Comparison of ENCODE assay signal across 1 cellular context in the genomic region with DNA sequence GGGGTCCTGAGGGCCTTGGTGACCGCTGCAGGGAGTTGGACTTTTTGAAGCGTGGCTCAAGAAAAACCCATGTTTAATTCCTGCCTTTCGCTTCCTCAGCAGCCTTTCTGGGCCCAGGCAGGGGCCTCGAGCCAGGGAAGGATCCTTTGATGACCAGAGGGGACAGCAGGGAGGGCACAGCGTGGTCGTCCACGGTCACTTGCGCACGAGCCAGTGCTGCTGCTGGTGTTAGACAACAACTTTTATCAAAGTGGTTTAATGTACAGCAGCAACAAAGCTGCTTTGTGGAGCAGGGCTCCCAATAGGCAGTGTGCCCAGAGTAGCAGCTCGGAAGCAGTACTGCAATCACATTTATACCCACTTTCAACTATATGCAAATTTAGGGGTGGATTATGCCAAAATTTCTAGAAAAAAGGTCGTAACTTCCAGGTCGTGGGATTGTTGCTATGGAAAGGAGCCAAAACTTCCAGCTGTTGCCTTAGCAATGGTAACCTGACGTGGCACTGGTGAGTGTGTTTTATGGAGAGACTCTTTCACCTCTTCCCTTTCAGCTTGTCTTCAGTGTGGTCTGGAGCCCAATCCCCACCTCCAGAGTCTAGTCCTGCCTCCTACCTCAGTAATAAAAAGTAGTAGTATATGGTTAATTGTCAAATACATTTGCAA.
TF ChIP-seq lines count a peak whose summit lies in the region.

No MANE protein-coding gene starts in this region.

TF ChIP-seq in WTC11, 78 proteins besides CTCF, POLR2A, EP300 and RAD21 (continued from another document):
- TF ChIP-seq, protein P1, sequence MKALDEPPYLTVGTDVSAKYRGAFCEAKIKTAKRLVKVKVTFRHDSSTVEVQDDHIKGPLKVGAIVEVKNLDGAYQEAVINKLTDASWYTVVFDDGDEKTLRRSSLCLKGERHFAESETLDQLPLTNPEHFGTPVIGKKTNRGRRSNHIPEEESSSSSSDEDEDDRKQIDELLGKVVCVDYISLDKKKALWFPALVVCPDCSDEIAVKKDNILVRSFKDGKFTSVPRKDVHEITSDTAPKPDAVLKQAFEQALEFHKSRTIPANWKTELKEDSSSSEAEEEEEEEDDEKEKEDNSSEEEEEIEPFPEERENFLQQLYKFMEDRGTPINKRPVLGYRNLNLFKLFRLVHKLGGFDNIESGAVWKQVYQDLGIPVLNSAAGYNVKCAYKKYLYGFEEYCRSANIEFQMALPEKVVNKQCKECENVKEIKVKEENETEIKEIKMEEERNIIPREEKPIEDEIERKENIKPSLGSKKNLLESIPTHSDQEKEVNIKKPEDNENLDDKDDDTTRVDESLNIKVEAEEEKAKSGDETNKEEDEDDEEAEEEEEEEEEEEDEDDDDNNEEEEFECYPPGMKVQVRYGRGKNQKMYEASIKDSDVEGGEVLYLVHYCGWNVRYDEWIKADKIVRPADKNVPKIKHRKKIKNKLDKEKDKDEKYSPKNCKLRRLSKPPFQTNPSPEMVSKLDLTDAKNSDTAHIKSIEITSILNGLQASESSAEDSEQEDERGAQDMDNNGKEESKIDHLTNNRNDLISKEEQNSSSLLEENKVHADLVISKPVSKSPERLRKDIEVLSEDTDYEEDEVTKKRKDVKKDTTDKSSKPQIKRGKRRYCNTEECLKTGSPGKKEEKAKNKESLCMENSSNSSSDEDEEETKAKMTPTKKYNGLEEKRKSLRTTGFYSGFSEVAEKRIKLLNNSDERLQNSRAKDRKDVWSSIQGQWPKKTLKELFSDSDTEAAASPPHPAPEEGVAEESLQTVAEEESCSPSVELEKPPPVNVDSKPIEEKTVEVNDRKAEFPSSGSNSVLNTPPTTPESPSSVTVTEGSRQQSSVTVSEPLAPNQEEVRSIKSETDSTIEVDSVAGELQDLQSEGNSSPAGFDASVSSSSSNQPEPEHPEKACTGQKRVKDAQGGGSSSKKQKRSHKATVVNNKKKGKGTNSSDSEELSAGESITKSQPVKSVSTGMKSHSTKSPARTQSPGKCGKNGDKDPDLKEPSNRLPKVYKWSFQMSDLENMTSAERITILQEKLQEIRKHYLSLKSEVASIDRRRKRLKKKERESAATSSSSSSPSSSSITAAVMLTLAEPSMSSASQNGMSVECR (CRISPR knock-in tag; IDR thresholded peaks at IDR 0.05; ENCODE audit: borderline replicate concordance): no peak
- TF ChIP-seq CREM (CRISPR knock-in tag; IDR thresholded peaks at IDR 0.05): no peak
